Comparison of ENCODE assay signal across 11 cellular contexts in the genomic region with DNA sequence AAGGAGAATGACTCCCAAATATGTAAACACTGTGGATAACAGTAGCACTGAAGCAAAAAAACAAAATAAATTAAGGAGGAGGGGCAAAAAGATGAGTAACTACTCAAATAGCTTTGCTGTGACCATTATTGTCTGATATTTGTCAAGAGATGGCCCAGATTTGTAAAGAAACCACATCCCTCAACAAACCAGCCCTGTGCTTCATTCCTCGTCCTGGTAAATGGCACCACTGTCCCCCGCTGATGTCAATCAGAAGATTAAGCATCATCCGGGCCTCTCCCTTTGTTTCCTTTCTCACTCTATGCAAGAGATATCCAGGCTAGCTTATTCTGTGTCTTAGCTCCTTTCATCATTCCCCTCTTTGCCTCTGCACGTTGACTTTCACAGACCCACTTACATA.
A peak's percentile ranks its signal among the peaks of the same experiment; 100 is the strongest.
DNase-seq lines count a peak whose midpoint lies in the region; ATAC-seq and TF ChIP-seq lines count a peak whose summit lies in the region.
"Had no signal": no experiment of that assay in that cellular context is flagged by ENCODE, and none has a peak within 500 bp of the region (broad histone marks: within the 10 kb centered on the region; RNA-seq: fewer than 3 reads in every experiment).

No MANE protein-coding gene starts in this region.

- H3K4me3 Mint-ChIP-seq in progenitor cell of endocrine pancreas (ENCODE audit: low read depth), result no peak overlapping the region
- H3K4me3 Mint-ChIP-seq: CD4-positive, alpha-beta memory T cell; stimulated activated naive CD8-positive, alpha-beta T cell treated with anti-CD3 and anti-CD28 coated beads, Interleukin-15, Interleukin-2, amounts not matched to agents 100 ng/mL and 50 ng/mL, for 24 hours had no signal

- DNase-seq in AG09309 (ENCODE audit: low read depth) (no peak), RPMI7951 (ENCODE audit: low read depth) (peak; percentile 65), fibroblast of mammary gland (ENCODE audit: low read depth) (peak; percentile 52), progenitor cell of endocrine pancreas (ENCODE audit: low spot score, unreplicated experiment) (no peak), islet precursor cell (no peak), NCI-H524 treated with DMSO at 0.1 percent for 48 hours (lab: John Stamatoyannopoulos, UW) (no peak), left colon (no peak), H7 (no peak)
- DNase-seq: CD4-positive, alpha-beta memory T cell; effector memory CD4-positive, alpha-beta T cell had no signal

- H3K36me3 Mint-ChIP-seq in progenitor cell of endocrine pancreas (ENCODE audit: insufficient read depth), result peaks cover 8% of the 10 kb centered on the region
- H3K36me3 Mint-ChIP-seq: CD4-positive, alpha-beta memory T cell had no signal

- H3K27me3 Mint-ChIP-seq in progenitor cell of endocrine pancreas, result no peaks in the 10 kb centered on the region
- H3K27me3 Mint-ChIP-seq: stimulated activated naive CD8-positive, alpha-beta T cell treated with anti-CD3 and anti-CD28 coated beads, Interleukin-15, Interleukin-2, amounts not matched to agents 100 ng/mL and 50 ng/mL, for 24 hours had no signal

- no peaks in the 10 kb centered on the region for H3K36me3 ChIP-seq in H7 (replicated peaks; ENCODE audit: control insufficient read depth, insufficient read depth, low read length)

- ATAC-seq in left colon, result no peak

- peak overlapping the region; percentile 0 for H3K27ac Mint-ChIP-seq in progenitor cell of endocrine pancreas
- H3K27ac Mint-ChIP-seq: stimulated activated naive CD8-positive, alpha-beta T cell treated with anti-CD3 and anti-CD28 coated beads, Interleukin-15, Interleukin-2, amounts not matched to agents 100 ng/mL and 50 ng/mL, for 24 hours had no signal

- no peak for TF ChIP-seq CTCF in AG09309 (IDR thresholded peaks at IDR 0.05; ENCODE audit: control insufficient read depth, insufficient read depth, low read depth, low read length, missing control alignments)
- TF ChIP-seq CTCF in fibroblast of mammary gland (conservative IDR thresholded peaks at IDR 0.05; ENCODE audit: control insufficient read depth, insufficient read depth, low read depth, low read length), result no peak
- no peak for TF ChIP-seq CTCF in progenitor cell of endocrine pancreas (IDR thresholded peaks at IDR 0.05; ENCODE audit: unreplicated experiment)

- intact Hi-C loops in left colon (cut with DNase I, micrococcal nuclease), result no loop called here

- no peaks in the 10 kb centered on the region for H3K9me3 Mint-ChIP-seq in progenitor cell of endocrine pancreas (ENCODE audit: low read depth)
- H3K9me3 Mint-ChIP-seq: CD4-positive, alpha-beta memory T cell; stimulated activated naive CD8-positive, alpha-beta T cell treated with anti-CD3 and anti-CD28 coated beads, Interleukin-15, Interleukin-2, amounts not matched to agents 100 ng/mL and 50 ng/mL, for 24 hours had no signal

- H3K4me1 Mint-ChIP-seq in progenitor cell of endocrine pancreas (ENCODE audit: low read depth), result peaks cover 33% of the 10 kb centered on the region
- H3K4me1 Mint-ChIP-seq: CD4-positive, alpha-beta memory T cell had no signal

- H3K4me3 ChIP-seq in AG09309 (ENCODE audit: control insufficient read depth, low read depth, low read length), result peak overlapping the region; percentile 72
- no peak overlapping the region for H3K4me3 ChIP-seq in fibroblast of mammary gland (ENCODE audit: control insufficient read depth, low read depth, low read length)
- H3K4me3 ChIP-seq in H7 (ENCODE audit: insufficient read depth, low read depth, low read length), result no peak overlapping the region

- no peaks in the 10 kb centered on the region for H3K27me3 ChIP-seq in H7 (ENCODE audit: control insufficient read depth, insufficient read depth, low read length)

Comparison
In these comparisons a context has a peak if more than half of its experiments do, and no peak if none do; other contexts are left out.
1. DNase-seq: peak in RPMI7951 (single experiment) and fibroblast of mammary gland (single experiment); none in AG09309 (single experiment), progenitor cell of endocrine pancreas (single experiment), islet precursor cell (single experiment), NCI-H524 treated with DMSO at 0.1 percent for 48 hours (single experiment), left colon (0 of 2) and H7 (single experiment).